8 cellular contexts compared by ENCODE assay signal in genomic region chrX:9253211-9253610, GRCh38.
"Had no signal": no experiment of that assay in that cellular context is flagged by ENCODE, and none has a peak within 500 bp of the region (broad histone marks: within the 10 kb centered on the region; RNA-seq: fewer than 3 reads in every experiment).

No MANE protein-coding gene starts in this region.

- H3K4me3 Mint-ChIP-seq: GM23338, H9 had no signal

- H3K4me3 ChIP-seq: GM23338, K562 had no signal

- H3K4me2 ChIP-seq: GM23338 had no signal

- ATAC-seq: K562 had no signal

- FAIRE-seq: H1, H54, HTR-8/SVneo, K562 had no signal

- DNase-seq: H9, HCEC 1CT, IMR-90 had no signal

- H2AFZ ChIP-seq: GM23338 had no signal
